Comparison of ENCODE assay signal across 8 cellular contexts in genomic region chr16:30637952-30638351, GRCh38.
A peak's percentile ranks its signal among the peaks of the same experiment; 100 is the strongest.
DNase-seq lines count a peak whose midpoint lies in the region; ATAC-seq and TF ChIP-seq lines count a peak whose summit lies in the region.

No MANE protein-coding gene starts in this region.

- DNase-seq in ELR (ENCODE audit: low read depth), result peak; percentile 78
- peak; percentile 45 for DNase-seq in SKM-1 treated with dmso at 0.1 percent for 144 hours (lab: John Stamatoyannopoulos, UW; ENCODE audit: unreplicated experiment)
- DNase-seq in iris pigment epithelial cell (ENCODE audit: low read depth), result peak; percentile 49
- DNase-seq in activated effector memory CD4-positive, alpha-beta T cell treated with anti-CD3 and anti-CD28 coated beads, Interleukin-2, amount 50 U/mL, for 16 hours, result no peak

- H3K27me3 ChIP-seq in Loucy (ENCODE audit: insufficient read depth, low read length, poor library complexity, severe bottlenecking), result no peaks in the 10 kb centered on the region

- H3K36me3 ChIP-seq in Loucy (ENCODE audit: insufficient read depth, low read length), result no peaks in the 10 kb centered on the region

- H3K4me2 ChIP-seq in Loucy (ENCODE audit: low read depth, low read length, poor library complexity, severe bottlenecking), result no peak overlapping the region

- no peak overlapping the region for H3K4me3 ChIP-seq in Loucy (ENCODE audit: low read length, poor library complexity, severe bottlenecking)

- H3K9me3 ChIP-seq in Loucy (ENCODE audit: insufficient read depth, low read depth, low read length), result no peaks in the 10 kb centered on the region

- peaks cover 5% of the 10 kb centered on the region for H3K4me1 ChIP-seq in Loucy (ENCODE audit: insufficient read depth, low read length, poor library complexity, severe bottlenecking)

- no peaks in the 10 kb centered on the region for H3K9me2 ChIP-seq in Loucy (replicated peaks; ENCODE audit: low read depth, low read length)

- no peak for ATAC-seq in HG03039 (IDR thresholded peaks at IDR 0.05; ENCODE audit: unreplicated experiment)
- no peak for ATAC-seq in GM21825 (IDR thresholded peaks at IDR 0.05; ENCODE audit: unreplicated experiment)
- ATAC-seq in HG03439 (IDR thresholded peaks at IDR 0.05; ENCODE audit: unreplicated experiment), result no peak

- no peaks in the 10 kb centered on the region for H3F3A ChIP-seq in Loucy (ENCODE audit: low read depth)

- peak; percentile 79 for TF ChIP-seq CTCF in Loucy (conservative IDR thresholded peaks at IDR 0.05; ENCODE audit: low read length)

- H3K9ac ChIP-seq in Loucy (ENCODE audit: low read depth, low read length, poor library complexity, severe bottlenecking), result no peak overlapping the region

- H2AFZ ChIP-seq in Loucy (ENCODE audit: low read length), result no peak overlapping the region

- no peaks in the 10 kb centered on the region for H4K20me1 ChIP-seq in Loucy (ENCODE audit: insufficient read depth, low read length, poor library complexity, severe bottlenecking)

- peaks cover 22% of the 10 kb centered on the region for H3K79me2 ChIP-seq in Loucy (ENCODE audit: insufficient read depth, low read length)
